ENCODE assay signal across 20 cellular contexts in the genomic region with DNA sequence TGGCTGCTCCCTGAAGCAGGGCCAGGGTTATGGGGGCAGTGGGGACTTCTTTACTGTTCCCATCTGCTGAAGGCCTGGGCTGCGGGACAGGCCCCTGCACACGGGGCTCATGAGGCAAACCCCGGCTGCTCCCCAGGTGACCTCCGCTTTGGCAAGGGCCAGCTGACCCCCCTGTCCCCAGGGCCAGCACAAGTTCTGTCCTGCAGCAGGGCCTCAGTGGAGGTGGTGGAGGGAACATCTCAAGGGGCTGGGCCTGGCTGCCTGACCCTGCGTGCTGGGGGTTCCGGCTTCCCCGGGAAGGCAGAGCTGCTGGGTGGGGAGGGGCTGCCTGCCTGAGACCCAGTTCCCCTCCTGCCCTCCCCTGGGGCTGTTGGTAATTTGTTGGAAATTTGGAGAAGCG.
DNase-seq lines count a peak whose midpoint lies in the region; ATAC-seq and TF ChIP-seq lines count a peak whose summit lies in the region.
"Had no signal": no experiment of that assay in that cellular context is flagged by ENCODE, and none has a peak within 500 bp of the region (broad histone marks: within the 10 kb centered on the region; RNA-seq: fewer than 3 reads in every experiment).

No MANE protein-coding gene starts in this region.

- no peak overlapping the region for H3K4me3 ChIP-seq in left ventricle myocardium inferior
- no peak overlapping the region for H3K4me3 ChIP-seq in gastroesophageal sphincter
- H3K4me3 ChIP-seq in spleen, result no peak overlapping the region
- no peak overlapping the region for H3K4me3 ChIP-seq in vagina
- H3K4me3 ChIP-seq: SJSA1, skin epidermis had no signal

- H3K27me3 ChIP-seq in left ventricle myocardium inferior (ENCODE audit: low read depth), result peaks cover 3% of the 10 kb centered on the region
- H3K27me3 ChIP-seq in gastroesophageal sphincter, result peaks cover 4% of the 10 kb centered on the region
- peaks cover 0 to 67% (median 0%) of the 10 kb centered on the region in 7 donors for H3K27me3 ChIP-seq in spleen (replicated peaks in 1 of 7)
- H3K27me3 ChIP-seq in vagina, result no peaks in the 10 kb centered on the region
- H3K27me3 ChIP-seq: SJSA1 had no signal

- TF ChIP-seq POLR2A in gastroesophageal sphincter (IDR thresholded peaks at IDR 0.05), result no peak
- no peak for TF ChIP-seq POLR2A in spleen (IDR thresholded peaks at IDR 0.05)
- TF ChIP-seq POLR2A in vagina (IDR thresholded peaks at IDR 0.05), result no peak

- peak overlapping the region; percentile 48 for H3K27ac ChIP-seq in left ventricle myocardium inferior (replicated peaks)
- H3K27ac ChIP-seq in gastroesophageal sphincter, result peak overlapping the region in 2 of 4 donors; percentile 66 to 67
- peak overlapping the region in 5 of 8 donors; percentile 13 to 75 (median 63) for H3K27ac ChIP-seq in spleen
- H3K27ac ChIP-seq in vagina, result peak overlapping the region; percentile 73
- H3K27ac ChIP-seq: neutrophil, SJSA1 had no signal

- 100% methylated on average over 1 of the region's 8 CpGs; no CpG with 5 or more reads in 1 of the 2 donors for WGBS in gastroesophageal sphincter (ENCODE audit: low coverage in 1 of 2), 2 donors
- 87 to 94% (median 92%) methylated on average over 2 to 8 of the region's 8 CpGs for WGBS in spleen, 5 donors

- H3K36me3 ChIP-seq in left ventricle myocardium inferior, result no peaks in the 10 kb centered on the region
- H3K36me3 ChIP-seq in gastroesophageal sphincter, result no peaks in the 10 kb centered on the region
- no peaks in the 10 kb centered on the region for H3K36me3 ChIP-seq in spleen
- H3K36me3 ChIP-seq in vagina, result no peaks in the 10 kb centered on the region
- H3K36me3 ChIP-seq: neutrophil, SJSA1 had no signal

- no peak for DNase-seq in left ventricle myocardium inferior
- DNase-seq in cardiac septum (ENCODE audit: low spot score), result no peak
- DNase-seq in spleen, result no peak
- no peak for DNase-seq in vagina (ENCODE audit: extremely low spot score in 2 of 2)
- no peak for DNase-seq in NCI-H146 treated with DMSO at 0.1 percent for 48 hours (lab: John Stamatoyannopoulos, UW; ENCODE audit: unreplicated experiment)
- DNase-seq in AG08395 (ENCODE audit: low spot score), result no peak
- DNase-seq: activated CD4-positive, alpha-beta T cell treated with anti-CD3 and anti-CD28 coated beads for 36 hours; CD4-positive, alpha-beta T cell; islet precursor cell; naive B cell; NCI-H1694; NCI-H446 treated with DMSO at 0.1 percent for 48 hours; NCI-H82; stimulated activated naive CD4-positive, alpha-beta T cell; T-helper 9 cell had no signal

- no peak for TF ChIP-seq EP300 in gastroesophageal sphincter (IDR thresholded peaks at IDR 0.05)

- TF ChIP-seq CTCF in left ventricle myocardium inferior (IDR thresholded peaks at IDR 0.05; ENCODE audit: borderline replicate concordance), result no peak
- no peak for TF ChIP-seq CTCF in gastroesophageal sphincter (IDR thresholded peaks at IDR 0.05)
- TF ChIP-seq CTCF in spleen (IDR thresholded peaks at IDR 0.05 in 8 of 11, conservative IDR thresholded peaks at IDR 0.05 in 3 of 11), result no peak
- no peak for TF ChIP-seq CTCF in vagina (IDR thresholded peaks at IDR 0.05)

- H3K9me3 ChIP-seq in left ventricle myocardium inferior (replicated peaks) (no peaks in the 10 kb centered on the region), gastroesophageal sphincter (no peaks in the 10 kb centered on the region), spleen (no peaks in the 10 kb centered on the region), vagina (no peaks in the 10 kb centered on the region)
- H3K9me3 ChIP-seq: neutrophil, SJSA1 had no signal

- peaks cover 30% of the 10 kb centered on the region for H3K4me1 ChIP-seq in left ventricle myocardium inferior
- H3K4me1 ChIP-seq in gastroesophageal sphincter, result peaks cover 0 to 35% (median 19%) of the 10 kb centered on the region in 3 donors
- peaks cover 2 to 86% (median 51%) of the 10 kb centered on the region in 6 donors for H3K4me1 ChIP-seq in spleen
- H3K4me1 ChIP-seq in vagina, result peaks cover 52% of the 10 kb centered on the region

- peak; percentile 16 for ATAC-seq in gastroesophageal sphincter
- no peak for ATAC-seq in HG02623 (IDR thresholded peaks at IDR 0.05; ENCODE audit: unreplicated experiment)
- ATAC-seq: activated CD4-positive, alpha-beta T cell treated with anti-CD3 and anti-CD28 coated beads for 36 hours had no signal

- intact Hi-C loops in left ventricle myocardium inferior (cut with micrococcal nuclease) (no loop called here), cardiac septum (cut with DNase I) (no loop called here), spleen (cut with DNase I; ENCODE audit: low total_unique reads) (no loop called here), vagina (cut with DNase I) (no loop called here)
